In the genomic region with DNA sequence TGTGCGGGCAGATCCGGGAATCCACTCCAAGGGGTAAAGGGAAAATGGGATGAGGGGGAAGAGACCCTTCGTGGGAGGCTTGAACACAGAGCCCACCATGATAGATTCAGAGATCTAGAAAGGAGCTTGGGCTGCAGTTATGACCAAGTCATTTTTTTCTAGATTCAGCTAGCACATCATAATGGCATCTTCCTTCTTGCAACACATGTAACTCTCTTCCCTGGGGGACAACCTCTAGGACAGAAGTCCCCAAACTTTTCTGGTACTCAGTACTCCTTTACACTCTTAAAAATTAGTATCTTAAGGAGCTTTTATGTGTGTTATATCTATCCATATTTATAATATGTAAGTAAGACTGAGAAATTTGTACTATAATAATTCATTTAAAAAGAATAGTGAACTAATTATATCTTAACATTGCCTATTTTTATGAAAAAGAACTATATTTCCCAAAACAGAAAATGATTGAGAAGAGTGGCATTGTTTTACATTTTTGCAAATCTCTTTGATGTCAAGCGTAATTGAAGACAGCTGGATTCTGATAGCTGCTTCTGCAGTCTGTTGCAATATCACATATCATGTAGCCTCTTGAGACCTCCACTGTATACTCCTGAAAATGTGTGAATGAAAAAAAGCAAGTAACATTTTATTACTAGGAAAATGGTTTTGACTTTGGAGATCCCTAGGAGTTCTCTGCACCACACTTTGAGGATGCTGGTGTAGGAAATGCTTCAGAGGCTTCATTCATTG, we compare ENCODE assay signal across 9 cellular contexts. TPM values are rescaled to one million over a fixed set of nuclear protein-coding genes. Genes with fewer than 3 reads are reported as not detected.
DNase-seq lines count a peak whose midpoint lies in the region; ATAC-seq and TF ChIP-seq lines count a peak whose summit lies in the region.
"Had no signal": no experiment of that assay in that cellular context is flagged by ENCODE, and none has a peak within 500 bp of the region (broad histone marks: within the 10 kb centered on the region; RNA-seq: fewer than 3 reads in every experiment).

No MANE protein-coding gene starts in this region.

- DNase-seq in HFFc6 = no peak
- no peak for DNase-seq in mesothelial cell of epicardium (ENCODE audit: low spot score in 2 of 2, unreplicated experiment in 2 of 2)
- DNase-seq in islet precursor cell = no peak
- no peak for DNase-seq in NCI-H1417 (lab: John Stamatoyannopoulos, UW)

- peaks cover 20% of the 10 kb centered on the region for H3K36me3 Mint-ChIP-seq in HFFc6 (ENCODE audit: low read depth)
- no peaks in the 10 kb centered on the region for H3K36me3 Mint-ChIP-seq in brain
- no peaks in the 10 kb centered on the region for H3K36me3 Mint-ChIP-seq in mesothelial cell of epicardium

- no peaks in the 10 kb centered on the region for H3K9me3 Mint-ChIP-seq in HFFc6
- no peaks in the 10 kb centered on the region for H3K9me3 Mint-ChIP-seq in brain
- H3K9me3 Mint-ChIP-seq in mesothelial cell of epicardium = no peaks in the 10 kb centered on the region

- peaks cover 42% of the 10 kb centered on the region for H3K4me1 Mint-ChIP-seq in HFFc6 (ENCODE audit: low read depth)
- peaks cover 28% of the 10 kb centered on the region for H3K4me1 Mint-ChIP-seq in brain
- H3K4me1 Mint-ChIP-seq in mesothelial cell of epicardium = peaks cover 4% of the 10 kb centered on the region

- peak overlapping the region; percentile 28; the same call in 1 of the 2 replicates for H3K27ac ChIP-seq in 22Rv1
- H3K27ac ChIP-seq: epithelial cell of prostate had no signal

- ATAC-seq in GM21528 (IDR thresholded peaks at IDR 0.05; ENCODE audit: low FRiP score, unreplicated experiment) (no peak), HG03460 (IDR thresholded peaks at IDR 0.05; ENCODE audit: unreplicated experiment) (no peak)

- TF ChIP-seq CTCF in 22Rv1 (IDR thresholded peaks at IDR 0.05) (no peak), HFFc6 (IDR thresholded peaks at IDR 0.05) (no peak), brain (conservative IDR thresholded peaks at IDR 0.05) (no peak), mesothelial cell of epicardium (IDR thresholded peaks at IDR 0.05; ENCODE audit: unreplicated experiment) (no peak)

- H3K27ac Mint-ChIP-seq in HFFc6 (peak overlapping the region; percentile 88), brain (peak overlapping the region; percentile 76 to 91 (median 86)), mesothelial cell of epicardium (peak overlapping the region; percentile 76)

- H3K27me3 Mint-ChIP-seq in HFFc6 (ENCODE audit: insufficient read depth) = no peaks in the 10 kb centered on the region
- H3K27me3 Mint-ChIP-seq in brain = peaks cover 38% of the 10 kb centered on the region
- peaks cover 36% of the 10 kb centered on the region for H3K27me3 Mint-ChIP-seq in mesothelial cell of epicardium (ENCODE audit: low read depth)

- H3K4me3 Mint-ChIP-seq in HFFc6 (peak overlapping the region; percentile 96), brain (peak overlapping the region; percentile 94 to 97 (median 95)), mesothelial cell of epicardium (peak overlapping the region; percentile 88)

RNA-seq across cellular contexts. Expression of gene ACO1, which starts 0.9 kb away (rescaled TPM):
- 10 to 100 TPM; 79.8 to 94.4 (median 84.0) TPM for total RNA-seq in HFFc6 (2021; fragmentation: NEBNext Ultra II Directional; extraction: Animal tissue kit (Norgen Biotek cat#: 25700))
- 23.3 TPM for polyA plus RNA-seq in brain (ENCODE audit: insufficient read depth, low read depth, low replicate concordance)
- 23.9 to 24.6 TPM (median 24.0 TPM) in 3 replicates for total RNA-seq in mesothelial cell of epicardium
